In the genomic region with DNA sequence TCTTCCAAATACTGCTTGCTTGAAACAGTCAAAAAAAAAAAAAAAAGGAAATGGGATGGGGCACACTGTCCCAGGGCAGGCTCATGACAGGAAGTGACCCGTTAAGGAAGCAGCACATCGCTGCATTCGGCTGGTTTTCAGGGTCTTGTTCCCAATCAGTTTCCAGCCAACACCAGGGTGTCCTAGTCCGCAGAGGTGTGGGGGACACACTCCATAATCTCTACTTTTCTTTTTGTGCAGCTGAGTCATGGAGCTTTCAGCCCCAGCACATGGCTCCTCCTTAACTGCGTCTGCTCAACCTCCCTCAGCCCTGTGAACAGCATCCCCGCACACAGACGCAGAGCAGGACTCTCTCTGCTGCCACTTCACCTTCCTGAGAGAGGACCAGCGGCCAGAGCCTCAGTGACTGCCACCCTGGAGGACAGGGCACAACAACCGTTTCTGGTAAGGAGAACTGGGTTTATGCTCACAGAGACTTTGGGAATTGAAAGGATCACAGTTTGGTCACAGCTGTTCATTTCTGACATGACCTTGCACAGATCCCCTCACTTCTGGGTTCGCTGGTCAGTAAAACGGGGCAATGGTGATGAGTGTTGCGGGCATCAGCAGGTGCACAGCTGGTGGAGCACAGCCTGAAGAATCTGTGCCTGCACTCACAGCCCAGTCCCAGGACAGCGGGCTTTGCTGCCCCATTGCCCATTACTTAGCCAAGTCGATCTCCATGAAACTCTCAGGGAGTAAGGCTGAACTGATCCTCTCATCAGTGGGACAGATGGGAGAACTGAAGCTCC, we compare ENCODE assay signal across 9 cellular contexts. TPM values are rescaled to one million over a fixed set of nuclear protein-coding genes. Genes with fewer than 3 reads are reported as not detected.
DNase-seq lines count a peak whose midpoint lies in the region; ATAC-seq and TF ChIP-seq lines count a peak whose summit lies in the region.
"Had no signal": no experiment of that assay in that cellular context is flagged by ENCODE, and none has a peak within 500 bp of the region (broad histone marks: within the 10 kb centered on the region; RNA-seq: fewer than 3 reads in every experiment).

A gene (plus strand): TSS at position 154 of the 791 bp plus-strand sequence. CDS start 3,467 bp downstream, outside the sequence.

- H3K27me3 ChIP-seq in heart left ventricle = no peaks in the 10 kb centered on the region
- H3K27me3 ChIP-seq in stomach = peaks cover 0 to 5% (median 0%) of the 10 kb centered on the region in 3 donors

- H3K4me3 Mint-ChIP-seq in activated CD4-positive, alpha-beta memory T cell treated with anti-CD3 and anti-CD28 coated beads, Interleukin-2, amount 10 ng/mL, durations not matched to agents 7 days and 5 days = peak within 1 kb of the TSS; percentile 99
- H3K4me3 Mint-ChIP-seq: brain had no signal

- H3K36me3 ChIP-seq in heart left ventricle = peaks cover 0 to 25% (median 17%) of the 10 kb centered on the region in 9 donors
- H3K36me3 ChIP-seq in stomach = peaks cover 0 to 12% (median 5%) of the 10 kb centered on the region in 4 donors

- ATAC-seq in HG02884 (IDR thresholded peaks at IDR 0.05; ENCODE audit: unreplicated experiment) (peak; percentile 44), heart left ventricle (peak; percentile 66 to 83 (median 73)), HG02981 (IDR thresholded peaks at IDR 0.05; ENCODE audit: unreplicated experiment) (no peak)

- 31 to 49% (median 39%) methylated on average over 13 to 14 of the region's 14 CpGs for WGBS in heart left ventricle, 4 donors
- WGBS in stomach, 5 donors = 37 to 51% (median 46%) methylated on average over 14 of the region's 14 CpGs

- peaks cover 50% of the 10 kb centered on the region for H3K36me3 Mint-ChIP-seq in activated CD4-positive, alpha-beta memory T cell treated with anti-CD3 and anti-CD28 coated beads, Interleukin-2, amount 10 ng/mL, durations not matched to agents 7 days and 5 days (ENCODE audit: low read depth)
- H3K36me3 Mint-ChIP-seq: brain had no signal

- no peaks in the 10 kb centered on the region for H3K27me3 Mint-ChIP-seq in activated CD4-positive, alpha-beta memory T cell treated with anti-CD3 and anti-CD28 coated beads, Interleukin-2, amount 10 ng/mL, durations not matched to agents 7 days and 5 days

- DNase-seq in GM12864 (ENCODE audit: low read depth) (no peak), heart left ventricle (peak in 2 of 5 donors; percentile 43 to 55), stomach (no peak), cerebellum (ENCODE audit: low spot score) (no peak), AG20443 (ENCODE audit: low spot score) (no peak)
- peak; percentile 65 for DNase-seq in activated CD4-positive, alpha-beta memory T cell treated with anti-CD3 and anti-CD28 coated beads, Interleukin-2, amount 10 ng/mL, durations not matched to agents 7 days and 5 days

- no peaks in the 10 kb centered on the region for H3K9me3 ChIP-seq in heart left ventricle
- no peaks in the 10 kb centered on the region for H3K9me3 ChIP-seq in stomach

- intact Hi-C loops in heart left ventricle (cut with DNase I) (loop anchor here (1.0 to 10.0 kb wide), 9 partner anchors 17 to 290 kb away; a partner anchor contains a TSS), stomach (cut with DNase I; ENCODE audit: low total_unique reads) (no loop called here)

- H3K4me1 ChIP-seq in heart left ventricle (peaks cover 0 to 54% (median 15%) of the 10 kb centered on the region in 12 donors), stomach (peaks cover 0 to 11% (median 4%) of the 10 kb centered on the region in 4 donors)

- H3K4me3 ChIP-seq in GM12864 (ENCODE audit: low read depth, low read length) (peak within 1 kb of the TSS; percentile 77), heart left ventricle (peak within 1 kb of the TSS; percentile 43 to 78 (median 62)), stomach (peak within 1 kb of the TSS; percentile 35 to 52 (median 47))

- H3K27ac ChIP-seq in heart left ventricle (peak within 1 kb of the TSS; percentile 71 to 96 (median 86)), stomach (peak within 1 kb of the TSS; percentile 65 to 80 (median 74))

- TF ChIP-seq CTCF in GM12864 (IDR thresholded peaks at IDR 0.05; ENCODE audit: low read depth, low read length, missing control alignments) = no peak
- TF ChIP-seq CTCF in heart left ventricle (IDR thresholded peaks at IDR 0.05) = no peak
- TF ChIP-seq CTCF in stomach (IDR thresholded peaks at IDR 0.05) = no peak

- peak within 1 kb of the TSS; percentile 94 for H3K27ac Mint-ChIP-seq in activated CD4-positive, alpha-beta memory T cell treated with anti-CD3 and anti-CD28 coated beads, Interleukin-2, amount 10 ng/mL, durations not matched to agents 7 days and 5 days
- H3K27ac Mint-ChIP-seq: brain had no signal

- no peaks in the 10 kb centered on the region for H3K9me3 Mint-ChIP-seq in activated CD4-positive, alpha-beta memory T cell treated with anti-CD3 and anti-CD28 coated beads, Interleukin-2, amount 10 ng/mL, durations not matched to agents 7 days and 5 days

- TF ChIP-seq EP300 in stomach (IDR thresholded peaks at IDR 0.05) = no peak

- POLR2A ChIA-PET in activated CD4-positive, alpha-beta memory T cell treated with anti-CD3 and anti-CD28 coated beads, Interleukin-2, amount 10 ng/mL, durations not matched to agents 7 days and 5 days (lab: Charles Lee) = interaction anchor here (0.9 to 5.8 kb wide), 34 partner anchors 9 to 368 kb away, joined by 3 to 42 read pairs (median 5); a partner anchor contains a TSS

- TF ChIP-seq POLR2A in heart left ventricle (IDR thresholded peaks at IDR 0.05) = peak in 1 of 2 donors; percentile 54
- no peak for TF ChIP-seq POLR2A in stomach (IDR thresholded peaks at IDR 0.05)

- H3K4me1 Mint-ChIP-seq in activated CD4-positive, alpha-beta memory T cell treated with anti-CD3 and anti-CD28 coated beads, Interleukin-2, amount 10 ng/mL, durations not matched to agents 7 days and 5 days = peaks cover 80% of the 10 kb centered on the region
- H3K4me1 Mint-ChIP-seq: brain had no signal

- CTCF ChIA-PET in activated CD4-positive, alpha-beta memory T cell treated with anti-CD3 and anti-CD28 coated beads, Interleukin-2, amount 10 ng/mL, durations not matched to agents 7 days and 5 days (lab: Charles Lee) = interaction anchor here (0.6 to 3.3 kb wide), 6 partner anchors 18 to 288 kb away, joined by 3 to 29 read pairs (median 8); a partner anchor contains a TSS

RNA-seq across cellular contexts. Expression of the gene that starts here (rescaled TPM):
- 10 to 100 TPM; 83.9 to 84.3 TPM for total RNA-seq in activated CD4-positive, alpha-beta memory T cell treated with anti-CD3 and anti-CD28 coated beads, Interleukin-2, amount 10 ng/mL, durations not matched to agents 7 days and 5 days
- total RNA-seq in heart left ventricle (10 to 100 TPM in 8 of 9 donors, 1 to 10 TPM in 1; 6.4 to 40.4 (median 12.2) TPM), stomach (10 to 100 TPM in 4 of 5 donors, 1 to 10 TPM in 1; 7.0 to 25.2 (median 20.9) TPM), cerebellum (3.8 TPM)
- polyA plus RNA-seq in heart left ventricle (10 to 100 TPM; 22.1 to 22.2 TPM), stomach (10 to 100 TPM; 10.0 to 16.3 (median 14.0) TPM)
